ENCODE assay signal across 9 cellular contexts in genomic region chr2:241774419-241775222, GRCh38. TPM values are rescaled to one million over a fixed set of nuclear protein-coding genes. Genes with fewer than 3 reads are reported as not detected.
DNase-seq lines count a peak whose midpoint lies in the region; ATAC-seq lines count a peak whose summit lies in the region.
"Had no signal": no experiment of that assay in that cellular context is flagged by ENCODE, and none has a peak within 500 bp of the region (broad histone marks: within the 10 kb centered on the region; RNA-seq: fewer than 3 reads in every experiment).

No MANE protein-coding gene starts in this region.

- H4K20me1 ChIP-seq in BLaER1 treated with 17β-estradiol and CSF1 and Interleukin-3, amounts not matched to agents 10 nM and 100 nM: no peaks in the 10 kb centered on the region

- H3K36me3 ChIP-seq in BLaER1 treated with 17β-estradiol and CSF1 and Interleukin-3, amounts not matched to agents 10 nM and 100 nM: no peaks in the 10 kb centered on the region
- H3K36me3 ChIP-seq in adipocyte (ENCODE audit: control insufficient read depth, insufficient read depth, low read length, severe bottlenecking): no peaks in the 10 kb centered on the region
- no peaks in the 10 kb centered on the region for H3K36me3 ChIP-seq in effector memory CD4-positive, alpha-beta T cell (ENCODE audit: control insufficient read depth, insufficient read depth, low read length)
- H3K36me3 ChIP-seq: ascending aorta had no signal

- ATAC-seq in GM18873 (IDR thresholded peaks at IDR 0.05; ENCODE audit: low FRiP score, unreplicated experiment): no peak

- peaks cover 0 to 7% (median under 1%) of the 10 kb centered on the region in 11 experiments; a peak in 5 of 22 replicates for H3K9me3 ChIP-seq in BLaER1 treated with 17β-estradiol and CSF1 and Interleukin-3, amounts not matched to agents 10 nM and 100 nM (replicated peaks in 1 of 11)
- no peaks in the 10 kb centered on the region for H3K9me3 ChIP-seq in adipocyte (ENCODE audit: control insufficient read depth, low read length)
- H3K9me3 ChIP-seq in effector memory CD4-positive, alpha-beta T cell (ENCODE audit: control insufficient read depth, low read length): no peaks in the 10 kb centered on the region
- H3K9me3 ChIP-seq: ascending aorta had no signal

- H3K9ac ChIP-seq in BLaER1 treated with 17β-estradiol and CSF1 and Interleukin-3, amounts not matched to agents 10 nM and 100 nM: peak overlapping the region in 10 of 11 experiments; percentile 23 to 80 (median 52); a peak in 18 of 22 replicates
- H3K9ac ChIP-seq in adipocyte (ENCODE audit: low read length): no peak overlapping the region

- H3K27ac ChIP-seq in BLaER1 treated with 17β-estradiol and CSF1 and Interleukin-3, amounts not matched to agents 10 nM and 100 nM: peak overlapping the region in 9 of 11 experiments; percentile 20 to 91 (median 85); a peak in 17 of 22 replicates
- H3K27ac ChIP-seq in effector memory CD4-positive, alpha-beta T cell (ENCODE audit: insufficient read depth, low read length, poor library complexity, severe bottlenecking): no peak overlapping the region
- H3K27ac ChIP-seq: ascending aorta had no signal

- peak; percentile 49 for DNase-seq in HT1080 (ENCODE audit: low read depth)
- peak; percentile 33 for DNase-seq in adipocyte (ENCODE audit: low read depth)
- DNase-seq in lung microvascular endothelial cell (ENCODE audit: low read depth in 2 of 2): peak; percentile 14 to 24
- no peak for DNase-seq in NCI-H510A (lab: John Stamatoyannopoulos, UW)
- no peak for DNase-seq in NCI-H1105 (lab: John Stamatoyannopoulos, UW)
- no peak for DNase-seq in effector memory CD4-positive, alpha-beta T cell

- peak overlapping the region; percentile 36 to 94 (median 88) for H3K4me2 ChIP-seq in BLaER1 treated with 17β-estradiol and CSF1 and Interleukin-3, amounts not matched to agents 10 nM and 100 nM

- H3K27me3 ChIP-seq in BLaER1 treated with 17β-estradiol and CSF1 and Interleukin-3, amounts not matched to agents 10 nM and 100 nM: peaks cover 0 to 11% (median 0%) of the 10 kb centered on the region in 11 experiments; a peak in 2 of 22 replicates
- no peaks in the 10 kb centered on the region for H3K27me3 ChIP-seq in adipocyte (replicated peaks; ENCODE audit: control insufficient read depth, insufficient read depth, low read length)
- no peaks in the 10 kb centered on the region for H3K27me3 ChIP-seq in effector memory CD4-positive, alpha-beta T cell (replicated peaks; ENCODE audit: control insufficient read depth, insufficient read depth, low read length, poor library complexity, severe bottlenecking)

- peaks cover 63 to 87% (median 82%) of the 10 kb centered on the region in 10 experiments for H3K4me1 ChIP-seq in BLaER1 treated with 17β-estradiol and CSF1 and Interleukin-3, amounts not matched to agents 10 nM and 100 nM
- peaks cover 24% of the 10 kb centered on the region for H3K4me1 ChIP-seq in adipocyte (ENCODE audit: control insufficient read depth, insufficient read depth, low read length)
- H3K4me1 ChIP-seq in effector memory CD4-positive, alpha-beta T cell (ENCODE audit: control insufficient read depth, insufficient read depth, low read length, poor library complexity, severe bottlenecking): peaks cover 6% of the 10 kb centered on the region
- H3K4me1 ChIP-seq: ascending aorta had no signal

- no peak overlapping the region for H3K4me3 ChIP-seq in BLaER1 treated with 17β-estradiol and CSF1 and Interleukin-3, amounts not matched to agents 10 nM and 100 nM
- no peak overlapping the region for H3K4me3 ChIP-seq in adipocyte (ENCODE audit: low read length)
- no peak overlapping the region for H3K4me3 ChIP-seq in effector memory CD4-positive, alpha-beta T cell (ENCODE audit: insufficient read depth, low read depth, low read length, poor library complexity, severe bottlenecking)
- H3K4me3 ChIP-seq: ascending aorta had no signal

RNA-seq across cellular contexts. Expression of gene GAL3ST2, which starts 2.0 kb away (rescaled TPM):
- not detected in 2 replicates for total RNA-seq in HT1080 (2014; rRNA removed; shearing (Covaris generic))
- polyA plus RNA-seq in HT1080 (2015; cell fraction: cytosol; rRNA removed): 0.19 TPM in 1 of 2 replicates, not detected in the other
- polyA plus RNA-seq in HT1080 (2015; cell fraction: nucleus; rRNA removed): 0.22 and 0.59 TPM in 2 replicates
- total RNA-seq in lung microvascular endothelial cell: not detected in 2 replicates
- total RNA-seq: ascending aorta had no signal

RNA-seq across cellular contexts. Expression of gene NEU4, which starts 34.4 kb away (rescaled TPM):
- total RNA-seq in HT1080 (2014; rRNA removed; shearing (Covaris generic)): 1.4 TPM in 1 of 2 replicates, not detected in the other
- 0.22 TPM in 1 of 2 replicates, not detected in the other for polyA plus RNA-seq in HT1080 (2015; cell fraction: cytosol; rRNA removed)
- not detected in 2 replicates for polyA plus RNA-seq in HT1080 (2015; cell fraction: nucleus; rRNA removed)
- under 0.01 and 0.22 TPM in 2 replicates for total RNA-seq in lung microvascular endothelial cell
- total RNA-seq: ascending aorta had no signal

RNA-seq across cellular contexts. Expression of gene D2HGDH, which starts 40.2 kb away (rescaled TPM):
- 14.5 and 15.3 TPM in 2 replicates for total RNA-seq in HT1080 (2014; rRNA removed; shearing (Covaris generic))
- 9.6 and 10.5 TPM in 2 replicates for polyA plus RNA-seq in HT1080 (2015; cell fraction: cytosol; rRNA removed)
- 50.6 and 61.2 TPM in 2 replicates for polyA plus RNA-seq in HT1080 (2015; cell fraction: nucleus; rRNA removed)
- 7.8 and 13.1 TPM in 2 replicates for total RNA-seq in lung microvascular endothelial cell

Comparison
In these comparisons a context has a peak if more than half of its experiments do, and no peak if none do; other contexts are left out.
1. DNase-seq: peak in HT1080 (single experiment), adipocyte (single experiment) and lung microvascular endothelial cell (2 of 2); none in NCI-H510A (single experiment), NCI-H1105 (single experiment) and effector memory CD4-positive, alpha-beta T cell (0 of 3).